In the genomic region with DNA sequence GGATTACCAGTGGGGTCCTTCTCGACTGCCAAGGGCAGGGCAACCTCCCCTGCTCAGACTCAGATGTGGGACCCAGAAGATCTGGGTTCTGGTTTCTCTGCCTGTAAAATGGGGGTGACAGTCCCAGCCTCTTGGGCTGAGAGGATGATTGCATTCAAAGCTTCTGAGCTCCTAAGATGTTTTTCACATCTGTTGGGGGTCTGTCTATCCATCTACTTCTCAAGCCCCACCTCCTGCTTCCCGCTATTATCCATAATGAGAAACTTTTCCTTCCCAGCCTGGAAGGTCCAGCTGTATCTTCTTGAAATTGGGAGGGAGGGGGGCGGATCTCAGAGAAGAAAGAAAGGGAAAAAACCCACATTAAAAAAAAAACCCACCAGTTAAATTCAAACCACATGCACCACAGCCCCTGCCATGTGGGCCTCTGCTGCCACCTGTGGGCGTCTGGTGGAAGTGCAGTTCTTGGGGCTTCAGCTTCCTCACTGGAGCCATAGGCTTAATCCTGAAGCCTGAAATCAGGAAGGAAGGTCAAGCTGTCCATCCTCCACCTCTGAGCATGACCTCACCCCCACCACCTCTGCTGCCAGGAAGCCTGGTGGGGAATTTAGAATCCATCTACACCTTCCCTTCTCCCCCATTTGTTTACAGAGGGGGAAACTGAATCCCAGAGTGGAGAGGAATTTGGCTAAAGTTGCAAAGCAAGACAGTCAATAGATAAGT, we compare ENCODE assay signal across 1 cellular context.
TF ChIP-seq lines count a peak whose summit lies in the region.

No MANE protein-coding gene starts in this region.

TF ChIP-seq in endothelial cell of umbilical vein, 7 proteins besides CTCF, POLR2A, EP300 and RAD21 (continued from another document):
- TF ChIP-seq FOS (IDR thresholded peaks at IDR 0.05; ENCODE audit: borderline replicate concordance, insufficient read depth, low read length) (no peak), JUN (IDR thresholded peaks at IDR 0.05; ENCODE audit: borderline replicate concordance, insufficient read depth, insufficient read length, low read depth) (no peak)
- TF ChIP-seq, protein P1, sequence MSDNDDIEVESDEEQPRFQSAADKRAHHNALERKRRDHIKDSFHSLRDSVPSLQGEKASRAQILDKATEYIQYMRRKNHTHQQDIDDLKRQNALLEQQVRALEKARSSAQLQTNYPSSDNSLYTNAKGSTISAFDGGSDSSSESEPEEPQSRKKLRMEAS (IDR thresholded peaks at IDR 0.05; ENCODE audit: insufficient read depth, insufficient read length) = peak; percentile 28
TF ChIP-seq in endothelial cell of umbilical vein: peak in this region for 2.
